In the genomic region with DNA sequence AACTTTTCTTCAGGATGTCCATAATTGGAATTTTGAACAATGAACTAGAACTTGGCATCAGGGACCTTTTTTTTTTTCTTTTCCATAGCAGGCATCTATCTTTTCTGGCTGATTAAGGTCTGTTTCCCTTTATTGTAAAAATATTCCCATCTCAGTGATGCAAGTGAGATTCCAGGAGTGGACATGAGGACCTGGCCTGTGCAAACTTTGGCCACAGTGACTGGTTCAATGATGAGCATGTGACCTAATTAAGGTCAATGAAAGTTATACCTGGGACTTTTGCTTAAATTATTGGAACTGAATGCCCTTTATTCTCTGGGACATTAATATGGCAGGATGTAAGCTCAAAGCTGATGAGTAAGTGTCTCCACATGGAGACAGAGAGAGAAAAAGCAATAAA, we compare ENCODE assay signal across 23 cellular contexts.
"Had no signal": no experiment of that assay in that cellular context is flagged by ENCODE, and none has a peak within 500 bp of the region (broad histone marks: within the 10 kb centered on the region; RNA-seq: fewer than 3 reads in every experiment).

No MANE protein-coding gene starts in this region.

- DNase-seq: colonic mucosa; cortex of kidney; dermis blood vessel endothelial cell; dorsolateral prefrontal cortex; effector CD4-positive, alpha-beta T cell; effector CD8-positive, alpha-beta T cell; effector memory CD4-positive, alpha-beta T cell; effector memory CD8-positive, alpha-beta T cell; endodermal cell; erythroblast; esophagus squamous epithelium; foreskin fibroblast; foreskin keratinocyte; foreskin melanocyte; gastrocnemius medialis; glutamatergic neuron; head of caudate nucleus; heart left ventricle; heart right ventricle had no signal

- H3K27ac ChIP-seq: colonic mucosa, coronary artery, dorsolateral prefrontal cortex, epithelial cell of prostate, esophagus muscularis mucosa, esophagus squamous epithelium, foreskin keratinocyte, gastrocnemius medialis, gastroesophageal sphincter, heart left ventricle, heart right ventricle had no signal

- H3K4me1 ChIP-seq: colonic mucosa, esophagus muscularis mucosa, esophagus squamous epithelium, foreskin keratinocyte, gastrocnemius medialis, gastroesophageal sphincter, heart left ventricle, heart right ventricle had no signal

- H3K4me3 ChIP-seq: colonic mucosa, coronary artery, dorsolateral prefrontal cortex, esophagus muscularis mucosa, esophagus squamous epithelium, gastrocnemius medialis, gastroesophageal sphincter, heart left ventricle, heart right ventricle had no signal

- H3K27me3 ChIP-seq: colonic mucosa, dorsolateral prefrontal cortex, esophagus muscularis mucosa, esophagus squamous epithelium, foreskin keratinocyte, gastrocnemius medialis, gastroesophageal sphincter, heart left ventricle, heart right ventricle had no signal

- H3K9me3 ChIP-seq: colonic mucosa, esophagus muscularis mucosa, gastrocnemius medialis had no signal

- H3K36me3 ChIP-seq: colonic mucosa, esophagus muscularis mucosa, esophagus squamous epithelium, gastrocnemius medialis, gastroesophageal sphincter, heart left ventricle, heart right ventricle had no signal
